ENCODE assay signal across 1 cellular context in the genomic region with DNA sequence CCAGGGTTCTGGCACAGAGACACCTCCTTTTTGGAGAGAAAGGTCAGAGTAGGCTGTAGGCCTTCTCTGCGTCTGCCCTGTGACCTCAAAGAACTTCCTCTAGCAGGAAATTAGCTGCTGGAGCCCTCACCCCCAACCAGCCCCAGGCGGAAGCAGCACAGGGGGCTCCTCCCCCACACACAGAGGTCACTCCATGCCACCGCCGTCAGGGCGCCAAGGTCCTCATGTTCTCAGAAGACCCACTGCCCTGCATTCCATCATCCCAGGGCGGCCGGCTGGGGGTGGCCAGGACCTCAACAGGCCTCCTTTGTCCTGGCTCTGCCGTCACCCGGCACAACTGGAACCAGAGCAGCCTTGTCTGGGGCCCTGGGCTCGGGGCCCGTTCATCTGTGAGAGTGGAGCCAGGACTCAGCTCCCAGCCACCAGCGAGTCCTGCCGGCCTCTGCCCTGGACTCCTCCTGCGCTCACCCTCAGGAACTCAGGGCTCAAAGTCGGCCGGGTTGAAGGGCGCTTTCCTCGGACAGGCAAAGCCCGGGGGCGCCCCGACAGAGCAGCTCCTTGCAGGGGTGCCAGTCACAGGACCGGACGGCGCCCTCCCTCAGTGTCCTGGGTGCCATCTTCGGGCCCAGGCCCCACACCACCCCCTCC.
TF ChIP-seq lines count a peak whose summit lies in the region.

No MANE protein-coding gene starts in this region.

TF ChIP-seq in GM12878, 131 proteins besides CTCF, POLR2A, EP300 and RAD21 (continued from another document):
- peak; percentile 54; the same call in 1 of the 2 replicates for TF ChIP-seq POLR2AphosphoS2 (IDR thresholded peaks at IDR 0.05; ENCODE audit: low read depth, low read length)
- TF ChIP-seq FOXM1 (IDR thresholded peaks at IDR 0.05; ENCODE audit: low read depth, low read length), result no peak
- TF ChIP-seq NKRF (conservative IDR thresholded peaks at IDR 0.05), result peak; percentile 12; the same call in 1 of the 2 replicates
- no peak for TF ChIP-seq PRDM15 (CRISPR knock-in tag; IDR thresholded peaks at IDR 0.05)
